ENCODE assay signal across 13 cellular contexts in the genomic region with DNA sequence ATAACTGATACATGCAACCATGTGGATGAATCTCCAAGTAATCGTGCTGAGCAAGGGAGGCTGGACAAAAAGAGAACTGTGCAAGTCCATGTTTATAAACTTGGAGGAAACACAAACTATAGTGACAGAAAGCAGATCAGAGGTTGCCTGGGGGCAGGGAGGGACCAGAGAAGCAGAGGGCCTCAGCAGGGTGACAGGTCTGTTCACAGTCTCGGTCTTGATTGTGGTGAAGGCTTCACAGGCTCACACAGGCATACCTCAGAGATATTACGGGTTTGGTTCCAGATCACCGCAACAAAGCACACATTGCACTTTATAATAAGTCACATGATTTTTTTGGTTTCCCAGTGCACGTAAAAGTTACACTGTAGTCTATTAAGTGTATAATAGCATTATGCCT. TPM values are rescaled to one million over a fixed set of nuclear protein-coding genes. Genes with fewer than 3 reads are reported as not detected.
DNase-seq lines count a peak whose midpoint lies in the region; ATAC-seq, FAIRE-seq and TF ChIP-seq lines count a peak whose summit lies in the region.
"Had no signal": no experiment of that assay in that cellular context is flagged by ENCODE, and none has a peak within 500 bp of the region (broad histone marks: within the 10 kb centered on the region; RNA-seq: fewer than 3 reads in every experiment).

No MANE protein-coding gene starts in this region.

- DNase-seq in Panc1 (ENCODE audit: low read depth, low spot score), result no peak
- peak; percentile 74 for DNase-seq in activated CD4-positive, alpha-beta T cell treated with anti-CD3 and anti-CD28 coated beads, Interleukin-2, amount 10 ng/mL, durations not matched to agents 7 days and 5 days
- DNase-seq in K562 (ENCODE audit: extremely low read depth in 1 of 4, low spot score in 3 of 4), result no peak
- peak; percentile 25 for DNase-seq in stimulated activated CD4-positive, alpha-beta T cell treated with anti-CD3 and anti-CD28 coated beads, Interleukin-4, amount 100 ng/mL, for 1 hour
- DNase-seq in ureter (ENCODE audit: low spot score), result no peak
- no peak for DNase-seq in NCI-H524 treated with DMSO at 0.1 percent for 48 hours (lab: John Stamatoyannopoulos, UW)
- DNase-seq in NCI-H1417 (lab: John Stamatoyannopoulos, UW), result no peak
- DNase-seq: dermis blood vessel endothelial cell, NCI-H1092 treated with DMSO at 0.1 percent for 48 hours, NCI-H748 treated with DMSO at 0.1 percent for 48 hours, SW 1271 had no signal

- H3K9me3 ChIP-seq in Panc1 (ENCODE audit: control insufficient read depth, insufficient read depth, low read depth, low read length) (no peaks in the 10 kb centered on the region), K562 (replicated peaks; ENCODE audit: control insufficient read depth, insufficient read depth, low read depth, low read length) (no peaks in the 10 kb centered on the region)
- H3K9me3 ChIP-seq: neutrophil had no signal

- POLR2A ChIA-PET in Panc1 (lab: Charles Lee), result interaction anchor here (0.7 kb wide), 1 partner anchor 10 kb away, joined by 6 read pairs; no protein-coding TSS in a partner anchor
- POLR2A ChIA-PET in activated CD4-positive, alpha-beta T cell treated with anti-CD3 and anti-CD28 coated beads, Interleukin-2, amount 10 ng/mL, durations not matched to agents 7 days and 5 days (lab: Charles Lee), result interaction anchor here (0.6 kb wide), 1 partner anchor 38 kb away, joined by 3 read pairs; no protein-coding TSS in a partner anchor
- POLR2A ChIA-PET in K562 (lab: Yijun Ruan, JAX), result no interaction called here

- no peak for TF ChIP-seq RAD21 in K562 (CRISPR knock-in tag; conservative IDR thresholded peaks at IDR 0.05 in 1 of 2, IDR thresholded peaks at IDR 0.05 in 1 of 2)

- no peaks in the 10 kb centered on the region for H3K27me3 ChIP-seq in Panc1 (ENCODE audit: control insufficient read depth, insufficient read depth, low read length)
- H3K27me3 ChIP-seq in K562 (ENCODE audit: control insufficient read depth in 2 of 2, insufficient read depth in 2 of 2, low read length in 2 of 2), result no peaks in the 10 kb centered on the region
- H3K27me3 ChIP-seq: neutrophil had no signal

- no peaks in the 10 kb centered on the region for H3K27me3 Mint-ChIP-seq in activated CD4-positive, alpha-beta T cell treated with anti-CD3 and anti-CD28 coated beads, Interleukin-2, amount 10 ng/mL, durations not matched to agents 7 days and 5 days

- H3K4me1 ChIP-seq in Panc1 (ENCODE audit: control insufficient read depth, insufficient read depth, low read length), result peaks cover 30% of the 10 kb centered on the region
- H3K4me1 ChIP-seq in K562 (replicated peaks in 1 of 2; ENCODE audit: control insufficient read depth in 2 of 2, insufficient read depth in 2 of 2, low read length in 2 of 2), result peaks cover 12 to 17% of the 10 kb centered on the region in 2 experiments

- H3K9ac ChIP-seq in K562 (ENCODE audit: insufficient read depth in 1 of 2, low read depth in 2 of 2, low read length in 2 of 2), result no peak overlapping the region

- 62% methylated on average over 5 of the region's 5 CpGs for WGBS in K562 (ENCODE audit: insufficient coverage, low coverage, missing lambda C conversion rate)

- peak overlapping the region; percentile 76 for H3K27ac Mint-ChIP-seq in activated CD4-positive, alpha-beta T cell treated with anti-CD3 and anti-CD28 coated beads, Interleukin-2, amount 10 ng/mL, durations not matched to agents 7 days and 5 days

- no peak overlapping the region for H2AFZ ChIP-seq in K562 (ENCODE audit: low read depth, low read length)

- no peak overlapping the region for H3K4me3 Mint-ChIP-seq in activated CD4-positive, alpha-beta T cell treated with anti-CD3 and anti-CD28 coated beads, Interleukin-2, amount 10 ng/mL, durations not matched to agents 7 days and 5 days

- BruUV-seq in Panc1 (replicated peaks; lab: Mats Ljungman, UMichigan) (no TSS peak), K562 (replicated peaks; lab: Mats Ljungman, UMichigan) (no TSS peak)

- TF ChIP-seq POLR2A in K562 (conservative IDR thresholded peaks at IDR 0.05), result no peak

- CTCF ChIA-PET in Panc1 (lab: Charles Lee) (no interaction called here), K562 (lab: Yijun Ruan, JAX; ENCODE audit: low intra/inter-chr PET ratio) (no interaction called here)
- CTCF ChIA-PET in activated CD4-positive, alpha-beta T cell treated with anti-CD3 and anti-CD28 coated beads, Interleukin-2, amount 10 ng/mL, durations not matched to agents 7 days and 5 days (lab: Charles Lee), result no interaction called here

- H3K36me3 ChIP-seq in Panc1 (ENCODE audit: control insufficient read depth, insufficient read depth, low read length) (no peaks in the 10 kb centered on the region), K562 (ENCODE audit: control insufficient read depth, insufficient read depth, low read length) (no peaks in the 10 kb centered on the region)
- H3K36me3 ChIP-seq: neutrophil had no signal

- no peak for TF ChIP-seq CTCF in Panc1 (IDR thresholded peaks at IDR 0.05)
- TF ChIP-seq CTCF in K562 (IDR thresholded peaks at IDR 0.05 in 2 of 3, conservative IDR thresholded peaks at IDR 0.05 in 1 of 3; ENCODE audit: insufficient read depth in 2 of 3, low read depth in 1 of 3, low read length in 3 of 3), result no peak

- H3K4me1 Mint-ChIP-seq in activated CD4-positive, alpha-beta T cell treated with anti-CD3 and anti-CD28 coated beads, Interleukin-2, amount 10 ng/mL, durations not matched to agents 7 days and 5 days, result peaks cover 48% of the 10 kb centered on the region

- H3K9me3 Mint-ChIP-seq in activated CD4-positive, alpha-beta T cell treated with anti-CD3 and anti-CD28 coated beads, Interleukin-2, amount 10 ng/mL, durations not matched to agents 7 days and 5 days, result peaks cover 5% of the 10 kb centered on the region

- no peaks in the 10 kb centered on the region; the same call in 1 of the 2 replicates for H4K20me1 ChIP-seq in K562 (replicated peaks; ENCODE audit: control insufficient read depth, insufficient read depth, low read length)

- intact Hi-C loops in Panc1 (cut with micrococcal nuclease; ENCODE audit: unreplicated experiment), result no loop called here
- intact Hi-C loops in K562 (cut with micrococcal nuclease), result no loop called here

- no peaks in the 10 kb centered on the region for H3K9me1 ChIP-seq in K562 (ENCODE audit: control insufficient read depth, insufficient read depth, low read length)

- no peak for FAIRE-seq in K562 (lab: Jason Lieb, UNC)

- H3K4me2 ChIP-seq in K562 (ENCODE audit: insufficient read depth, low read length), result no peak overlapping the region

- TF ChIP-seq EP300 in K562 (IDR thresholded peaks at IDR 0.05; ENCODE audit: low read length), result no peak

- no peaks in the 10 kb centered on the region; the same call in 2 of the 3 replicates for H3K79me2 ChIP-seq in K562 (ENCODE audit: control insufficient read depth, insufficient read depth, low read length)

- H3K36me3 Mint-ChIP-seq in activated CD4-positive, alpha-beta T cell treated with anti-CD3 and anti-CD28 coated beads, Interleukin-2, amount 10 ng/mL, durations not matched to agents 7 days and 5 days (ENCODE audit: low read depth), result peaks cover 36% of the 10 kb centered on the region

- peak; percentile 36; the same call in 1 of the 2 replicates for ATAC-seq in Panc1
- ATAC-seq in K562, result peak; percentile 31; the same call in 2 of the 3 replicates
- no peak for ATAC-seq in HG02678 (IDR thresholded peaks at IDR 0.05; ENCODE audit: unreplicated experiment)

- H3K27ac ChIP-seq in Panc1 (ENCODE audit: low read length) (no peak overlapping the region), K562 (ENCODE audit: extremely low read depth, low read depth, low read length) (no peak overlapping the region)
- H3K27ac ChIP-seq: neutrophil had no signal

- H3K4me3 ChIP-seq in Panc1 (ENCODE audit: low read depth in 2 of 2, low read length in 2 of 2) (no peak overlapping the region), K562 (no peak overlapping the region)

- in situ Hi-C loops in Panc1 (cut with HindIII; ENCODE audit: low pct_unique_long_range_greater_than_20kb, low sequenced_read_pairs) (no loop called here), K562 (cut with MboI) (no loop called here)

RNA-seq across cellular contexts. Expression of a gene that starts 28.5 kb away (rescaled TPM):
- total RNA-seq in Panc1 (2021; ENCODE audit: unreplicated experiment), result 120 TPM
- polyA plus RNA-seq in Panc1 (2012; ENCODE audit: insufficient read length), result 194 TPM
- total RNA-seq in activated CD4-positive, alpha-beta T cell treated with anti-CD3 and anti-CD28 coated beads, Interleukin-2, amount 10 ng/mL, durations not matched to agents 7 days and 5 days, result 100 to 1,000 TPM; 101 TPM
- total RNA-seq in K562 (2011; cell fraction: chromatin; rRNA removed; ENCODE audit: low replicate concordance), result 14.3 and 31.3 TPM in 2 replicates
- total RNA-seq in K562 (2011; cell fraction: nucleolus; rRNA removed), result 25.8 and 25.9 TPM in 2 replicates
- 17.4 and 20.6 TPM in 2 replicates for total RNA-seq in K562 (2011; cell fraction: nucleoplasm; rRNA removed)
- 53.3 and 72.0 TPM in 2 replicates for total RNA-seq in K562 (2014; rRNA removed)
- 8.7 and 11.6 TPM in 2 replicates for total RNA-seq in K562 (2014; rRNA removed; fragmentation: Illumina TruSeq; extraction: Trizol)
- 27.1 and 28.4 TPM in 2 replicates for total RNA-seq in K562 (2015; rRNA removed; fragmentation: Illumina TruSeq; extraction: Trizol)
- total RNA-seq in K562 (2021), result 92.6 and 95.5 TPM in 2 replicates
- polyA plus RNA-seq in K562 (2011; rRNA removed), result 37.2 and 76.6 TPM in 2 replicates
- 57.9 and 66.6 TPM in 2 replicates for polyA plus RNA-seq in K562 (2011; cell fraction: cytosol; rRNA removed)
- 28.1 and 31.8 TPM in 2 replicates for polyA plus RNA-seq in K562 (2011; cell fraction: nucleus; rRNA removed)
- polyA plus RNA-seq in K562 (2012), result 61.5 and 86.0 TPM in 2 replicates
- polyA plus RNA-seq in K562 (2014; fragmentation: Illumina TruSeq; extraction: Trizol), result 50.7 and 89.2 TPM in 2 replicates
- polyA plus RNA-seq in K562 (2014; fragmentation: Nextera tagmentation; extraction: Ambion mirVana), result 10 to 100 TPM in 1 of 2 experiments, 1 to 10 TPM in 1; 7.0 to 10.0 TPM
- polyA plus RNA-seq in K562 (2014; rRNA removed), result 57.2 and 63.1 TPM in 2 replicates
- polyA minus RNA-seq in K562 (2011; rRNA and poly(A)+ RNA removed), result 28.7 and 34.8 TPM in 2 replicates
- 26.1 and 36.3 TPM in 2 replicates for polyA minus RNA-seq in K562 (2011; cell fraction: cytosol; rRNA and poly(A)+ RNA removed)
- 7.9 and 12.0 TPM in 2 replicates for polyA minus RNA-seq in K562 (2011; cell fraction: nucleus; rRNA and poly(A)+ RNA removed)
- total RNA-seq in ureter, result 19.1 TPM

RNA-seq across cellular contexts. Expression of a gene that starts 54.7 kb away (rescaled TPM):
- total RNA-seq in Panc1 (2021; ENCODE audit: unreplicated experiment) (11.1 TPM), K562 (2014; rRNA removed) (0.04 and 0.05 TPM in 2 replicates), K562 (2014; rRNA removed; fragmentation: Illumina TruSeq; extraction: Trizol) (0.07 TPM in 1 of 2 replicates, not detected in the other), K562 (2015; rRNA removed; fragmentation: Illumina TruSeq; extraction: Trizol) (not detected in 2 replicates), K562 (2021) (0.18 TPM in 1 of 2 replicates, not detected in the other), ureter (2.1 TPM)
- 18.8 TPM for polyA plus RNA-seq in Panc1 (2012; ENCODE audit: insufficient read length)
- total RNA-seq in activated CD4-positive, alpha-beta T cell treated with anti-CD3 and anti-CD28 coated beads, Interleukin-2, amount 10 ng/mL, durations not matched to agents 7 days and 5 days, result under 1 TPM; 0.21 to 0.30 TPM
- 0.65 and 0.90 TPM in 2 replicates for total RNA-seq in K562 (2011; cell fraction: chromatin; rRNA removed; ENCODE audit: low replicate concordance)
- total RNA-seq in K562 (2011; cell fraction: nucleolus; rRNA removed), result 0.53 and 1.7 TPM in 2 replicates
- total RNA-seq in K562 (2011; cell fraction: nucleoplasm; rRNA removed), result 0.53 and 0.66 TPM in 2 replicates
- polyA plus RNA-seq in K562 (2011; rRNA removed) (0.08 and 0.15 TPM in 2 replicates), K562 (2014; fragmentation: Illumina TruSeq; extraction: Trizol) (0.06 TPM in 2 replicates), K562 (2014; fragmentation: Nextera tagmentation; extraction: Ambion mirVana) (not detected), K562 (2014; rRNA removed) (not detected in 2 replicates)
- 0.21 and 0.25 TPM in 2 replicates for polyA plus RNA-seq in K562 (2011; cell fraction: cytosol; rRNA removed)
- 0.25 and 0.80 TPM in 2 replicates for polyA plus RNA-seq in K562 (2011; cell fraction: nucleus; rRNA removed)
- polyA plus RNA-seq in K562 (2012), result 0.08 TPM in 1 of 2 replicates, not detected in the other
- 0.30 and 0.32 TPM in 2 replicates for polyA minus RNA-seq in K562 (2011; rRNA and poly(A)+ RNA removed)
- polyA minus RNA-seq in K562 (2011; cell fraction: cytosol; rRNA and poly(A)+ RNA removed), result 0.91 TPM in 1 of 2 replicates, not detected in the other
- polyA minus RNA-seq in K562 (2011; cell fraction: nucleus; rRNA and poly(A)+ RNA removed), result 0.11 and 0.81 TPM in 2 replicates

RNA-seq across cellular contexts. Expression of a gene that starts 59.5 kb away (rescaled TPM):
- total RNA-seq in Panc1 (2021; ENCODE audit: unreplicated experiment) (8.5 TPM), K562 (2014; rRNA removed) (0.36 and 0.45 TPM in 2 replicates), K562 (2014; rRNA removed; fragmentation: Illumina TruSeq; extraction: Trizol) (0.07 TPM in 1 of 2 replicates, not detected in the other), K562 (2015; rRNA removed; fragmentation: Illumina TruSeq; extraction: Trizol) (0.15 TPM in 1 of 2 replicates, not detected in the other), K562 (2021) (1.2 and 1.7 TPM in 2 replicates), ureter (6.2 TPM)
- 13.6 TPM for polyA plus RNA-seq in Panc1 (2012; ENCODE audit: insufficient read length)
- under 1 TPM; 0.56 to 0.77 TPM for total RNA-seq in activated CD4-positive, alpha-beta T cell treated with anti-CD3 and anti-CD28 coated beads, Interleukin-2, amount 10 ng/mL, durations not matched to agents 7 days and 5 days
- 1.6 and 6.0 TPM in 2 replicates for total RNA-seq in K562 (2011; cell fraction: chromatin; rRNA removed; ENCODE audit: low replicate concordance)
- 4.0 and 4.7 TPM in 2 replicates for total RNA-seq in K562 (2011; cell fraction: nucleolus; rRNA removed)
- 1.8 and 2.4 TPM in 2 replicates for total RNA-seq in K562 (2011; cell fraction: nucleoplasm; rRNA removed)
- polyA plus RNA-seq in K562 (2011; rRNA removed) (0.54 and 2.9 TPM in 2 replicates), K562 (2014; fragmentation: Illumina TruSeq; extraction: Trizol) (0.07 and 0.11 TPM in 2 replicates), K562 (2014; fragmentation: Nextera tagmentation; extraction: Ambion mirVana) (not detected), K562 (2014; rRNA removed) (0.65 and 2.9 TPM in 2 replicates)
- 1.2 and 1.9 TPM in 2 replicates for polyA plus RNA-seq in K562 (2011; cell fraction: cytosol; rRNA removed)
- 9.2 and 25.5 TPM in 2 replicates for polyA plus RNA-seq in K562 (2011; cell fraction: nucleus; rRNA removed)
- polyA plus RNA-seq in K562 (2012), result 2.0 and 5.0 TPM in 2 replicates
- polyA minus RNA-seq in K562 (2011; rRNA and poly(A)+ RNA removed), result 0.11 TPM in 1 of 2 replicates, not detected in the other
- 0.95 and 3.8 TPM in 2 replicates for polyA minus RNA-seq in K562 (2011; cell fraction: cytosol; rRNA and poly(A)+ RNA removed)
- polyA minus RNA-seq in K562 (2011; cell fraction: nucleus; rRNA and poly(A)+ RNA removed), result 3.4 and 3.5 TPM in 2 replicates

Comparison
In these comparisons a context has a peak if more than half of its experiments do, and no peak if none do; other contexts are left out.
1. DNase-seq: peak in activated CD4-positive, alpha-beta T cell treated with anti-CD3 and anti-CD28 coated beads, Interleukin-2, amount 10 ng/mL, durations not matched to agents 7 days and 5 days (single experiment) and stimulated activated CD4-positive, alpha-beta T cell treated with anti-CD3 and anti-CD28 coated beads, Interleukin-4, amount 100 ng/mL, for 1 hour (single experiment); none in Panc1 (single experiment), K562 (0 of 4), ureter (single experiment), NCI-H524 treated with DMSO at 0.1 percent for 48 hours (single experiment) and NCI-H1417 (0 of 3).